Comparison of ENCODE assay signal across 12 cellular contexts in the genomic region with DNA sequence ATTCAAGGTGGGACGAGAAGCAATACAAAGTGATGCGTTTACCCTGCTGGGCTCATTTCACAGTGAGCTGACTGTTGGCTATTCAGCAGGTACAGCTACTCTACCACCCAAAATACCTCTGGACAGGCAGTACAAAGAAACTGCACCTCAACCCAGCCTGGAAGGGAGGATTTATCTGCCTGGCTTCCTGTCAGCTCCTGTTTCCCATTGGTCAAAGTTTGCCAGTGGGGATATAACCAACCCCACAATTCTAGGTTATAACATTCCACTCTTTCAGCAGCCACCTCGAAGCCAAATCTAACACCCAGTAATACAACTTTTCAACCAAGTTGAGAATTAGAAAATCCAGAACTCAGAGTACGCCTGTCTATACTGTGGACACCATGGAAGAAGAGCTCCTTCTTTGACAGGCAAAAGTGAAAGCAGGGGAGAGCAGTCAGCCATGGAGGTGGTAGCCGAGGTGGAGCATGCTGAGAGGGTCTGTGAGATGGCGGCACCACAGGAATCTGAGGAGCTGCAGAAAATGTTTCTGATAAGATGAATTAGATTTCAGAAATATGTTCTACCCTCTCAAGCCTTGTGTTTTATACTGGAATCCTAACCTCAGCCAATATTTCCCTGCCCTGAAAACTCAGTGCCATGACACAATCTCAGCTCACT. TPM values are rescaled to one million over a fixed set of nuclear protein-coding genes. Genes with fewer than 3 reads are reported as not detected.
DNase-seq lines count a peak whose midpoint lies in the region; ATAC-seq and TF ChIP-seq lines count a peak whose summit lies in the region.
"Had no signal": no experiment of that assay in that cellular context is flagged by ENCODE, and none has a peak within 500 bp of the region (broad histone marks: within the 10 kb centered on the region; RNA-seq: fewer than 3 reads in every experiment).

No MANE protein-coding gene starts in this region.

- H3K36me3 Mint-ChIP-seq in Caco-2 (ENCODE audit: insufficient read depth, unreplicated experiment): no peaks in the 10 kb centered on the region
- H3K36me3 Mint-ChIP-seq: natural killer cell had no signal

- CTCF ChIA-PET in OCI-LY7 (lab: Charles Lee; ENCODE audit: unreplicated experiment): no interaction called here
- CTCF ChIA-PET in Caco-2 (lab: Charles Lee): no interaction called here

- POLR2A ChIA-PET in OCI-LY7 (lab: Charles Lee) (interaction anchor here (0.6 to 1.8 kb wide), 4 partner anchors 10 to 773 kb away, joined by 3 to 9 read pairs (median 4); a partner anchor contains a TSS), Caco-2 (lab: Charles Lee) (no interaction called here)

- TF ChIP-seq CTCF in GM12864 (IDR thresholded peaks at IDR 0.05; ENCODE audit: low read depth, low read length, missing control alignments): no peak
- TF ChIP-seq CTCF in OCI-LY7 (conservative IDR thresholded peaks at IDR 0.05; ENCODE audit: low read length): no peak
- no peak for TF ChIP-seq CTCF in Caco-2 (IDR thresholded peaks at IDR 0.05; ENCODE audit: insufficient read depth in 1 of 2, low read depth in 1 of 2, low read length in 1 of 2, severe bottlenecking in 1 of 2, unreplicated experiment in 1 of 2)
- TF ChIP-seq CTCF in lower leg skin (IDR thresholded peaks at IDR 0.05): no peak

- no peaks in the 10 kb centered on the region for H3K27me3 Mint-ChIP-seq in Caco-2 (ENCODE audit: insufficient read depth, unreplicated experiment)
- H3K27me3 Mint-ChIP-seq: activated T-cell treated with anti-CD3 and anti-CD28 coated beads, Interleukin-2, amount 50 U/mL, for 24 hours had no signal

- intact Hi-C loops in OCI-LY7 (cut with micrococcal nuclease; ENCODE audit: unreplicated experiment): no loop called here
- intact Hi-C loops in Caco-2 (cut with micrococcal nuclease; ENCODE audit: unreplicated experiment): no loop called here
- intact Hi-C loops in lower leg skin (cut with DNase I; ENCODE audit: low total_unique reads): no loop called here

- TF ChIP-seq POLR2A in lower leg skin (IDR thresholded peaks at IDR 0.05): no peak

- H3K27me3 ChIP-seq in Caco-2 (replicated peaks; ENCODE audit: control insufficient read depth, insufficient read depth, low read length): no peaks in the 10 kb centered on the region

- no peaks in the 10 kb centered on the region for H4K20me1 ChIP-seq in OCI-LY7 (ENCODE audit: insufficient read depth, low read length)

- H3K27ac Mint-ChIP-seq in Caco-2 (ENCODE audit: unreplicated experiment): no peak overlapping the region
- H3K27ac Mint-ChIP-seq: activated T-cell treated with anti-CD3 and anti-CD28 coated beads, Interleukin-2, amount 50 U/mL, for 24 hours; natural killer cell had no signal

- H3K4me3 Mint-ChIP-seq in Caco-2 (ENCODE audit: unreplicated experiment): no peak overlapping the region
- H3K4me3 Mint-ChIP-seq: activated T-cell treated with anti-CD3 and anti-CD28 coated beads, Interleukin-2, amount 50 U/mL, for 24 hours; natural killer cell had no signal

- peaks cover 6% of the 10 kb centered on the region for H3K4me1 Mint-ChIP-seq in Caco-2 (ENCODE audit: low read depth, unreplicated experiment)
- H3K4me1 Mint-ChIP-seq: natural killer cell had no signal

- H3K9me3 ChIP-seq in OCI-LY7 (ENCODE audit: low read length) (no peaks in the 10 kb centered on the region), Caco-2 (peaks cover 4% of the 10 kb centered on the region; the same call in 1 of the 2 replicates)

- H3K27ac ChIP-seq in OCI-LY7 (ENCODE audit: low read depth, low read length, poor library complexity, severe bottlenecking): no peak overlapping the region
- H3K27ac ChIP-seq: epithelial cell of prostate had no signal

- no peaks in the 10 kb centered on the region for H3K36me3 ChIP-seq in OCI-LY7 (ENCODE audit: insufficient read depth, low read length)
- no peaks in the 10 kb centered on the region for H3K36me3 ChIP-seq in Caco-2 (ENCODE audit: control insufficient read depth, insufficient read depth, low read length)

- no TSS peak for BruUV-seq in OCI-LY7 (replicated peaks; lab: Mats Ljungman, UMichigan)
- BruUV-seq in Caco-2 (replicated peaks; lab: Mats Ljungman, UMichigan): no TSS peak

- DNase-seq in GM12864 (ENCODE audit: low read depth): no peak
- DNase-seq in OCI-LY7 (ENCODE audit: low spot score): peak; percentile 24
- no peak for DNase-seq in NCI-H226
- no peak for DNase-seq in Caco-2
- DNase-seq in lower leg skin (ENCODE audit: low spot score in 2 of 2): no peak
- no peak for DNase-seq in epidermal melanocyte (ENCODE audit: insufficient read length, low spot score)
- DNase-seq: activated T-cell treated with anti-CD3 and anti-CD28 coated beads, Interleukin-2, amount 50 U/mL, for 24 hours; GDM1; natural killer cell had no signal

- H3K79me2 ChIP-seq in OCI-LY7 (ENCODE audit: insufficient read depth, low read depth, low read length): no peaks in the 10 kb centered on the region

- H3K4me3 ChIP-seq in GM12864 (ENCODE audit: low read depth, low read length): peak overlapping the region; percentile 23; the same call in 1 of the 2 replicates
- peak overlapping the region; percentile 42 for H3K4me3 ChIP-seq in OCI-LY7 (ENCODE audit: low read depth, low read length, poor library complexity, severe bottlenecking)
- no peak overlapping the region for H3K4me3 ChIP-seq in Caco-2 (ENCODE audit: low read depth, low read length)
- H3K4me3 ChIP-seq in lower leg skin (ENCODE audit: low read depth, poor library complexity, severe bottlenecking): no peak overlapping the region

- H2AFZ ChIP-seq in OCI-LY7 (ENCODE audit: low read length): peak overlapping the region; percentile 97

- H3K4me2 ChIP-seq in OCI-LY7 (ENCODE audit: low read length): peak overlapping the region; percentile 67

- H3K9me3 Mint-ChIP-seq in Caco-2 (ENCODE audit: unreplicated experiment): no peaks in the 10 kb centered on the region
- H3K9me3 Mint-ChIP-seq: activated T-cell treated with anti-CD3 and anti-CD28 coated beads, Interleukin-2, amount 50 U/mL, for 24 hours; natural killer cell had no signal

- no peaks in the 10 kb centered on the region for H3K9me2 ChIP-seq in OCI-LY7 (ENCODE audit: insufficient read depth, low read length)

- ATAC-seq in GM21360 (IDR thresholded peaks at IDR 0.05; ENCODE audit: unreplicated experiment): peak; percentile 52
- peak; percentile 67 for ATAC-seq in HG03045 (IDR thresholded peaks at IDR 0.05; ENCODE audit: unreplicated experiment)
- ATAC-seq: natural killer cell had no signal

- 91 to 92% methylated on average over 6 of the region's 6 CpGs for WGBS in lower leg skin, 2 donors

- peaks cover 10% of the 10 kb centered on the region for H3K4me1 ChIP-seq in OCI-LY7 (ENCODE audit: insufficient read depth, low read length, poor library complexity, severe bottlenecking)
- H3K4me1 ChIP-seq in Caco-2: peaks cover 11% of the 10 kb centered on the region

RNA-seq across cellular contexts. Expression of a gene that starts 10.8 kb away (rescaled TPM):
- total RNA-seq in OCI-LY7 (2014; rRNA removed; shearing (Covaris generic)): 1.0 and 1.2 TPM in 2 replicates
- total RNA-seq in OCI-LY7 (2022) (3.9 and 4.0 TPM in 2 replicates), Caco-2 (2022) (3.6 and 3.9 TPM in 2 replicates), lower leg skin (1 to 10 TPM; 1.1 to 2.0 (median 1.5) TPM)

RNA-seq across cellular contexts. Expression of a gene that starts 34.9 kb away (rescaled TPM):
- total RNA-seq in OCI-LY7 (2014; rRNA removed; shearing (Covaris generic)): 36.5 and 40.2 TPM in 2 replicates
- total RNA-seq in OCI-LY7 (2022) (36.0 and 37.3 TPM in 2 replicates), Caco-2 (2022) (34.7 and 36.1 TPM in 2 replicates), lower leg skin (10 to 100 TPM; 15.6 to 21.8 (median 19.8) TPM)

RNA-seq across cellular contexts. Expression of a gene that starts 51.1 kb away (rescaled TPM):
- 0.06 TPM in 1 of 2 replicates, not detected in the other for total RNA-seq in OCI-LY7 (2014; rRNA removed; shearing (Covaris generic))
- total RNA-seq in OCI-LY7 (2022): 0.55 and 1.7 TPM in 2 replicates
- 154 and 162 TPM in 2 replicates for total RNA-seq in Caco-2 (2022)
- total RNA-seq in lower leg skin: 100 to 1,000 TPM in 2 of 4 donors, 10 to 100 TPM in 2; 88.3 to 160 (median 122) TPM

Comparison
In these comparisons a context has a peak if more than half of its experiments do, and no peak if none do; other contexts are left out.
1. H3K4me3 ChIP-seq: peak in GM12864 (single experiment) and OCI-LY7 (single experiment); none in Caco-2 (single experiment) and lower leg skin (single experiment).
2. RNA of a gene that starts 51.1 kb away (total RNA-seq): 154 to 162 TPM in Caco-2 and 88.3 to 160 TPM in lower leg skin; 0.06 to 1.7 TPM in OCI-LY7; every median in the first group is over 10 times any median in the second.